Comparison of ENCODE assay signal across 29 cellular contexts in genomic region chr3:16950282-16950681, GRCh38.
"Had no signal": no experiment of that assay in that cellular context is flagged by ENCODE, and none has a peak within 500 bp of the region (broad histone marks: within the 10 kb centered on the region; RNA-seq: fewer than 3 reads in every experiment).

No MANE protein-coding gene starts in this region.

- H3K9me3 Mint-ChIP-seq: activated CD4-positive, alpha-beta T cell treated with anti-CD3 and anti-CD28 coated beads, Interleukin-2, amount 10 ng/mL, durations not matched to agents 24 days and 14 days; activated T-cell treated with anti-CD3 and anti-CD28 coated beads, Interleukin-2, amount 50 U/mL, for 4 hours; activated T-helper 17 cell treated with anti-CD3 and anti-CD28 coated beads, Interleukin-2, amount 50 U/mL, for 72 hours; effector memory CD8-positive, alpha-beta T cell; T-cell; T-helper 1 cell treated with Interleukin-12 subunit alpha and Interleukin-12 subunit beta and Interleukin-4 antibody, amounts not matched to agents 30 μg/mL and 1 μg/mL, for 36 hours; T-helper 2 cell treated with Interferon-gamma antibody and Interleukin-4, amounts not matched to agents 5 μg/mL and 100 μg/mL, for 36 hours had no signal

- ATAC-seq: activated CD4-positive, alpha-beta T cell treated with anti-CD3 and anti-CD28 coated beads for 36 hours; activated T-cell treated with anti-CD3 and anti-CD28 coated beads, Interleukin-2, amount 50 U/mL, for 4 hours; activated T-helper 17 cell treated with anti-CD3 and anti-CD28 coated beads, Interleukin-2, amount 50 U/mL, for 72 hours; effector memory CD8-positive, alpha-beta T cell; gastroesophageal sphincter; T-cell had no signal

- H3K27ac Mint-ChIP-seq: activated CD4-positive, alpha-beta memory T cell treated with anti-CD3 and anti-CD28 coated beads for 36 hours; activated CD4-positive, alpha-beta T cell treated with anti-CD3 and anti-CD28 coated beads for 36 hours; activated CD4-positive, alpha-beta T cell treated with anti-CD3 and anti-CD28 coated beads, Interleukin-2, amount 10 ng/mL, durations not matched to agents 24 days and 14 days; activated T-helper 17 cell treated with anti-CD3 and anti-CD28 coated beads, Interleukin-2, amount 50 U/mL, for 72 hours; T-helper 1 cell treated with Interleukin-12 subunit alpha and Interleukin-12 subunit beta and Interleukin-4 antibody, amounts not matched to agents 30 μg/mL and 1 μg/mL, for 36 hours; T-helper 2 cell treated with Interferon-gamma antibody and Interleukin-4, amounts not matched to agents 5 μg/mL and 100 μg/mL, for 36 hours had no signal

- H3K36me3 ChIP-seq: brain microvascular endothelial cell, esophagus squamous epithelium, gastroesophageal sphincter had no signal

- DNase-seq: activated CD4-positive, alpha-beta memory T cell treated with anti-CD3 and anti-CD28 coated beads for 36 hours; activated CD4-positive, alpha-beta T cell treated with anti-CD3 and anti-CD28 coated beads for 36 hours; activated CD4-positive, alpha-beta T cell treated with anti-CD3 and anti-CD28 coated beads, Interleukin-2, amount 10 ng/mL, durations not matched to agents 24 days and 14 days; activated CD4-positive, CD25-positive, alpha-beta regulatory T cell; activated CD4-positive, CD25-positive, alpha-beta regulatory T cell treated with anti-CD3 and anti-CD28 coated beads, Interleukin-2, amount 50 U/mL, for 72 hours; activated CD8-positive, alpha-beta memory T cell treated with anti-CD3 and anti-CD28 coated beads for 24 hours; activated effector memory CD4-positive, alpha-beta T cell treated with Interleukin-2 at 50 U/mL for 16 hours; activated gamma-delta T cell treated with Interleukin-2 at 50 U/mL for 16 hours; activated naive CD4-positive, alpha-beta T cell treated with anti-CD3 and anti-CD28 coated beads, Interleukin-2, amount 50 U/mL, for 16 hours; activated naive CD4-positive, alpha-beta T cell treated with Interleukin-2 at 50 U/mL for 16 hours; activated T-cell treated with anti-CD3 and anti-CD28 coated beads, Interleukin-2, amount 50 U/mL, for 4 hours; amniotic stem cell; anterior cingulate cortex; brain microvascular endothelial cell; cortex of kidney; dermis blood vessel endothelial cell; effector CD4-positive, alpha-beta T cell; effector memory CD8-positive, alpha-beta T cell; esophagus squamous epithelium; foreskin melanocyte; SW 1271; T-cell; T1000 had no signal

- H3K36me3 Mint-ChIP-seq: activated naive CD8-positive, alpha-beta T cell had no signal

- H3K4me3 ChIP-seq: esophagus squamous epithelium, gastroesophageal sphincter had no signal

- H3K27me3 ChIP-seq: brain microvascular endothelial cell, esophagus squamous epithelium, gastroesophageal sphincter had no signal

- H3K4me3 Mint-ChIP-seq: activated CD4-positive, alpha-beta memory T cell treated with anti-CD3 and anti-CD28 coated beads for 36 hours; activated CD4-positive, alpha-beta T cell treated with anti-CD3 and anti-CD28 coated beads for 36 hours; activated CD4-positive, alpha-beta T cell treated with anti-CD3 and anti-CD28 coated beads, Interleukin-2, amount 10 ng/mL, durations not matched to agents 24 days and 14 days; activated naive CD8-positive, alpha-beta T cell; activated T-cell treated with anti-CD3 and anti-CD28 coated beads, Interleukin-2, amount 50 U/mL, for 4 hours; activated T-helper 17 cell treated with anti-CD3 and anti-CD28 coated beads, Interleukin-2, amount 50 U/mL, for 72 hours; T-cell; T-helper 1 cell treated with Interleukin-12 subunit alpha and Interleukin-12 subunit beta and Interleukin-4 antibody, amounts not matched to agents 30 μg/mL and 1 μg/mL, for 36 hours; T-helper 2 cell treated with Interferon-gamma antibody and Interleukin-4, amounts not matched to agents 5 μg/mL and 100 μg/mL, for 36 hours had no signal

- H3K4me1 ChIP-seq: esophagus squamous epithelium, gastroesophageal sphincter had no signal

- H3K9me3 ChIP-seq: esophagus squamous epithelium, gastroesophageal sphincter had no signal

- H3K27ac ChIP-seq: brain microvascular endothelial cell, epithelial cell of prostate, esophagus squamous epithelium, gastroesophageal sphincter had no signal

- H3K27me3 Mint-ChIP-seq: activated CD4-positive, alpha-beta memory T cell treated with anti-CD3 and anti-CD28 coated beads for 36 hours; activated CD4-positive, alpha-beta T cell treated with anti-CD3 and anti-CD28 coated beads for 36 hours; activated CD4-positive, alpha-beta T cell treated with anti-CD3 and anti-CD28 coated beads, Interleukin-2, amount 10 ng/mL, durations not matched to agents 24 days and 14 days; activated naive CD8-positive, alpha-beta T cell; activated T-helper 17 cell treated with anti-CD3 and anti-CD28 coated beads, Interleukin-2, amount 50 U/mL, for 72 hours; effector memory CD8-positive, alpha-beta T cell; T-cell had no signal
